Comparison of ENCODE assay signal across 20 cellular contexts in genomic region chr13:103004790-103005307, GRCh38.
A peak's percentile ranks its signal among the peaks of the same experiment; 100 is the strongest.
DNase-seq lines count a peak whose midpoint lies in the region; ATAC-seq, FAIRE-seq and TF ChIP-seq lines count a peak whose summit lies in the region.
"Had no signal": no experiment of that assay in that cellular context is flagged by ENCODE, and none has a peak within 500 bp of the region (broad histone marks: within the 10 kb centered on the region; RNA-seq: fewer than 3 reads in every experiment).

No MANE protein-coding gene starts in this region.

- H3K9ac ChIP-seq in SK-N-SH = no peak overlapping the region
- no peak overlapping the region for H3K9ac ChIP-seq in GM12878 (ENCODE audit: control insufficient read depth, insufficient read depth, low read length)

- H3K36me3 ChIP-seq in SK-N-SH (replicated peaks in 1 of 2; ENCODE audit: control insufficient read depth in 1 of 2, insufficient read depth in 2 of 2, low read length in 1 of 2) = no peaks in the 10 kb centered on the region
- no peaks in the 10 kb centered on the region for H3K36me3 ChIP-seq in GM12878 (ENCODE audit: control insufficient read depth in 2 of 2, insufficient read depth in 2 of 2, low read length in 1 of 2)
- no peaks in the 10 kb centered on the region for H3K36me3 ChIP-seq in pancreas

- H3K9me2 ChIP-seq in SK-N-SH = no peaks in the 10 kb centered on the region

- peaks cover 14% of the 10 kb centered on the region for H3K9me3 Mint-ChIP-seq in mesothelial cell of epicardium
- H3K9me3 Mint-ChIP-seq in chondrocyte (ENCODE audit: low read depth) = peaks cover 7% of the 10 kb centered on the region
- H3K9me3 Mint-ChIP-seq: CD8-positive, alpha-beta T cell had no signal

- H3K4me3 ChIP-seq in SK-N-SH (ENCODE audit: low read depth in 2 of 2, low read length in 1 of 2) = no peak overlapping the region
- H3K4me3 ChIP-seq in GM12878 = no peak overlapping the region
- no peak overlapping the region for H3K4me3 ChIP-seq in pancreas

- FAIRE-seq in GM12878 (lab: Jason Lieb, UNC) = no peak
- no peak for FAIRE-seq in pancreas (lab: Jason Lieb, UNC)
- FAIRE-seq: D721Med, HepG2, HTR-8/SVneo had no signal

- H3F3A ChIP-seq in SK-N-SH (replicated peaks; ENCODE audit: insufficient read depth) = no peaks in the 10 kb centered on the region

- H3K4me3 Mint-ChIP-seq in mesothelial cell of epicardium (no peak overlapping the region), chondrocyte (ENCODE audit: unreplicated experiment) (no peak overlapping the region)
- H3K4me3 Mint-ChIP-seq: CD14-positive monocyte; CD8-positive, alpha-beta T cell; HFFc6 had no signal

- POLR2A ChIA-PET in SK-N-SH (lab: Yijun Ruan, JAX) = no interaction called here
- POLR2A ChIA-PET in GM12878 (lab: Charles Lee) = interaction anchor here (1.1 kb wide), 1 partner anchor 24 kb away, joined by 3 read pairs; no protein-coding TSS in a partner anchor

- CTCF ChIA-PET in SK-N-SH (lab: Yijun Ruan, JAX) = interaction anchor here (0.9 kb wide), 1 partner anchor 44 kb away, joined by 3 read pairs; no protein-coding TSS in a partner anchor
- CTCF ChIA-PET in GM12878 (lab: Yijun Ruan, JAX) = no interaction called here

- H3K36me3 Mint-ChIP-seq in mesothelial cell of epicardium (no peaks in the 10 kb centered on the region), chondrocyte (ENCODE audit: low read depth) (no peaks in the 10 kb centered on the region)
- H3K36me3 Mint-ChIP-seq: CD14-positive monocyte; CD8-positive, alpha-beta T cell had no signal

- peak overlapping the region; percentile 55 for H3K27ac Mint-ChIP-seq in mesothelial cell of epicardium
- no peak overlapping the region for H3K27ac Mint-ChIP-seq in chondrocyte (ENCODE audit: unreplicated experiment)
- H3K27ac Mint-ChIP-seq: CD14-positive monocyte; CD8-positive, alpha-beta T cell; HFFc6 had no signal

- TF ChIP-seq CTCF in SK-N-SH (IDR thresholded peaks at IDR 0.05) (no peak), GM12878 (IDR thresholded peaks at IDR 0.05 in 2 of 3, conservative IDR thresholded peaks at IDR 0.05 in 1 of 3; ENCODE audit: control insufficient read depth in 2 of 3, extremely low read depth in 1 of 3, insufficient read depth in 1 of 3, low read depth in 3 of 3, low read length in 3 of 3) (no peak), mesothelial cell of epicardium (IDR thresholded peaks at IDR 0.05; ENCODE audit: unreplicated experiment) (no peak), pancreas (IDR thresholded peaks at IDR 0.05) (no peak), chondrocyte (IDR thresholded peaks at IDR 0.05) (no peak)

- H3K27ac ChIP-seq in SK-N-SH (ENCODE audit: low read depth in 2 of 2, low read length in 1 of 2) = no peak overlapping the region
- H3K27ac ChIP-seq in GM12878 (ENCODE audit: control insufficient read depth, insufficient read depth) = no peak overlapping the region
- H3K27ac ChIP-seq in pancreas = no peak overlapping the region
- H3K27ac ChIP-seq: 22Rv1 had no signal

- RAD21 ChIA-PET in GM12878 (lab: Charles Lee; ENCODE audit: unreplicated experiment) = interaction anchor here (0.9 to 1.9 kb wide), 2 partner anchors 126 to 129 kb away, joined by 3 to 9 read pairs; no protein-coding TSS in a partner anchor

- no peak for TF ChIP-seq POLR2A in GM12878 (IDR thresholded peaks at IDR 0.05; ENCODE audit: low read depth, low read length)

- peaks cover 38% of the 10 kb centered on the region for H3K4me1 Mint-ChIP-seq in mesothelial cell of epicardium
- H3K4me1 Mint-ChIP-seq in chondrocyte (ENCODE audit: low read depth) = peaks cover 31% of the 10 kb centered on the region

- ATAC-seq in SK-N-SH treated with all-trans-retinoic acid at 6 μM for 48 hours (no peak), GM12878 (no peak), left cardiac atrium (peak; percentile 63 to 81), pancreas (no peak)
- ATAC-seq: CD8-positive, alpha-beta T cell; HepG2 had no signal

- TF ChIP-seq EP300 in SK-N-SH (IDR thresholded peaks at IDR 0.05; ENCODE audit: borderline replicate concordance in 1 of 2, low read depth in 1 of 2, low read length in 1 of 2) (no peak), GM12878 (IDR thresholded peaks at IDR 0.05; ENCODE audit: borderline replicate concordance in 1 of 2, control insufficient read depth in 1 of 2, low read depth in 2 of 2, low read length in 2 of 2) (no peak)

- H3K27me3 ChIP-seq in SK-N-SH (ENCODE audit: insufficient read depth) = no peaks in the 10 kb centered on the region
- H3K27me3 ChIP-seq in GM12878 (replicated peaks in 1 of 2; ENCODE audit: control insufficient read depth in 2 of 2, insufficient read depth in 2 of 2, low read length in 1 of 2) = no peaks in the 10 kb centered on the region
- H3K27me3 ChIP-seq in pancreas = no peaks in the 10 kb centered on the region

- H3K27me3 Mint-ChIP-seq in mesothelial cell of epicardium (ENCODE audit: low read depth) = peaks cover 4% of the 10 kb centered on the region
- H3K27me3 Mint-ChIP-seq in chondrocyte (ENCODE audit: low read depth) = no peaks in the 10 kb centered on the region

- H4K20me1 ChIP-seq in SK-N-SH (ENCODE audit: insufficient read depth) (no peaks in the 10 kb centered on the region), GM12878 (ENCODE audit: control insufficient read depth, insufficient read depth) (no peaks in the 10 kb centered on the region)

- DNase-seq in SK-N-SH (no peak), GM12878 (ENCODE audit: low read depth, low spot score) (no peak), left cardiac atrium (no peak), mesothelial cell of epicardium (ENCODE audit: low spot score in 2 of 2, unreplicated experiment in 2 of 2) (no peak), NCI-H1105 treated with DMSO at 0.1 percent for 48 hours (lab: John Stamatoyannopoulos, UW) (no peak), pancreas (no peak), chondrocyte (ENCODE audit: low spot score) (no peak)
- DNase-seq: CD8-positive, alpha-beta T cell; COR-L47; DMS153; DMS79 treated with DMSO at 0.1 percent for 48 hours; GDM1; HCEC 1CT; HFFc6 had no signal

- TF ChIP-seq RAD21 in SK-N-SH (IDR thresholded peaks at IDR 0.05; ENCODE audit: low read length) = no peak
- no peak for TF ChIP-seq RAD21 in GM12878 (IDR thresholded peaks at IDR 0.05; ENCODE audit: insufficient read depth, low read depth, low read length)

- H3K4me1 ChIP-seq in SK-N-SH (ENCODE audit: control insufficient read depth in 1 of 2, insufficient read depth in 2 of 2, low read depth in 1 of 2, low read length in 1 of 2) = no peaks in the 10 kb centered on the region; a peak in 1 of 4 replicates
- peaks cover 15% of the 10 kb centered on the region for H3K4me1 ChIP-seq in GM12878 (ENCODE audit: control insufficient read depth, insufficient read depth, low read length)
- H3K4me1 ChIP-seq in pancreas = no peaks in the 10 kb centered on the region

- H3K4me2 ChIP-seq in SK-N-SH (no peak overlapping the region), GM12878 (ENCODE audit: control insufficient read depth, insufficient read depth) (no peak overlapping the region)

- H3K9me3 ChIP-seq in SK-N-SH (no peaks in the 10 kb centered on the region), GM12878 (replicated peaks; ENCODE audit: control insufficient read depth, insufficient read depth, low read length) (peaks cover 29% of the 10 kb centered on the region), pancreas (no peaks in the 10 kb centered on the region)

- H2AFZ ChIP-seq in SK-N-SH (ENCODE audit: low read depth) (no peak overlapping the region), GM12878 (ENCODE audit: control insufficient read depth, low read depth, low read length) (no peak overlapping the region)

- SMC1A ChIA-PET in GM12878 (lab: Charles Lee; ENCODE audit: uncharacterized antibody, unreplicated experiment) = interaction anchor here (1.8 kb wide), 1 partner anchor 130 kb away, joined by 7 read pairs; no protein-coding TSS in a partner anchor

- in situ Hi-C loops in GM12878 (cut with MboI) = no loop called here

- intact Hi-C loops in GM12878 (cut with micrococcal nuclease; ENCODE audit: unreplicated experiment) = no loop called here
- intact Hi-C loops in left cardiac atrium (cut with DNase I) = no loop called here
- intact Hi-C loops in pancreas (cut with DNase I) = no loop called here

- WGBS in SK-N-SH (ENCODE audit: low lambda C conversion rate) = 36% methylated on average over 4 of the region's 4 CpGs
- 53% methylated on average over 4 of the region's 4 CpGs for WGBS in GM12878 (ENCODE audit: insufficient coverage, insufficient replicate concordance, low lambda C conversion rate, missing lambda C conversion rate)
- WGBS in pancreas, 2 donors = 32 to 35% methylated on average over 4 of the region's 4 CpGs

- BruUV-seq in GM12878 (replicated peaks; lab: Mats Ljungman, UMichigan) = no TSS peak

- no peaks in the 10 kb centered on the region for H3K79me2 ChIP-seq in SK-N-SH (ENCODE audit: insufficient read depth)
- H3K79me2 ChIP-seq in GM12878 (ENCODE audit: control insufficient read depth, insufficient read depth, low read length) = no peaks in the 10 kb centered on the region

TF ChIP-seq in SK-N-SH treated with all-trans-retinoic acid at 6 μM for 48 hours, 23 proteins besides CTCF, POLR2A, EP300 and RAD21 (continues in another document):
- TF ChIP-seq SNAI2 (CRISPR knock-in tag; IDR thresholded peaks at IDR 0.05) = 0 out of 2 replicates have a peak, but pooled peaks have one; percentile 36

TF ChIP-seq in SK-N-SH, 30 proteins besides CTCF, POLR2A, EP300 and RAD21 (continues in another document):
- no peak for TF ChIP-seq TCF12 (IDR thresholded peaks at IDR 0.05)

TF ChIP-seq in GM12878, 131 proteins besides CTCF, POLR2A, EP300 and RAD21:
- TF ChIP-seq TCF12 (IDR thresholded peaks at IDR 0.05; ENCODE audit: low read depth, low read length) (no peak), ZNF274 (IDR thresholded peaks at IDR 0.05; ENCODE audit: insufficient read depth, insufficient read length) (peak; percentile 40)

Comparison
In these comparisons a context has a peak if more than half of its experiments do, and no peak if none do; other contexts are left out.
1. ATAC-seq: peak in left cardiac atrium (2 of 2); none in SK-N-SH treated with all-trans-retinoic acid at 6 μM for 48 hours (single experiment), GM12878 (single experiment) and pancreas (0 of 4).